In the genomic region with DNA sequence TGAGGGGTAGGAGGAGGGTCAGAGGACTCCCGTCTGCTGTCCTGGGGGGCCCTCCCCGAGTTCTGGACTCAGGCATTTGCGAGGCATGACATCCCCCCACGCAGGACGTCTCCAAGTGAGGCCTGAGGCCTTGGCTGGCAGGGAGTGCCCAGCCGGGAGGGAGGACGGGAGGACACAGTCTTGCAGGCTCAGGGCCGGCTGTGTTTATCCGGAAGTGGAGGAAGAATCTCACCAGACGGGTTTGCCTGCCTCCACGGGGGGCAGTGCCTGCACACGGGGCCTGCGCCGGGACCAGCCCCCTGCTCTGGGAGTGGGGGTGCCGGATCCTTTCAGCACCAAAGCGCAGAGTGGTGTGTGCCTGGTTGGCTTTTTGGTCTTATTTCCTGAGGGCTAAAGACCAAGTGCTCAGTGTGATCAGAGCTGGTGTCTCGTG, we compare ENCODE assay signal across 9 cellular contexts. TPM values are rescaled to one million over a fixed set of nuclear protein-coding genes. Genes with fewer than 3 reads are reported as not detected.
DNase-seq lines count a peak whose midpoint lies in the region; ATAC-seq and TF ChIP-seq lines count a peak whose summit lies in the region.
"Had no signal": no experiment of that assay in that cellular context is flagged by ENCODE, and none has a peak within 500 bp of the region (broad histone marks: within the 10 kb centered on the region; RNA-seq: fewer than 3 reads in every experiment).

No MANE protein-coding gene starts in this region.

- peaks cover 11% of the 10 kb centered on the region for H3K36me3 ChIP-seq in iPS-15b (ENCODE audit: control insufficient read depth, insufficient read depth, low read length)
- no peaks in the 10 kb centered on the region for H3K36me3 ChIP-seq in smooth muscle cell (ENCODE audit: low read depth)

- DNase-seq in HFFc6 (no peak), smooth muscle cell (lab: John Stamatoyannopoulos, UW; ENCODE audit: unreplicated experiment) (no peak), EL (no peak), GOT3 (lab: John Stamatoyannopoulos, UW) (no peak), KG1 (lab: John Stamatoyannopoulos, UW) (no peak)
- DNase-seq in activated CD8-positive, alpha-beta T cell treated with anti-CD3 and anti-CD28 coated beads, Interleukin-2, amount 10 ng/mL, durations not matched to agents 7 days and 5 days, result no peak

- H3K27me3 Mint-ChIP-seq in HFFc6 (ENCODE audit: insufficient read depth), result no peaks in the 10 kb centered on the region
- H3K27me3 Mint-ChIP-seq in activated CD8-positive, alpha-beta T cell treated with anti-CD3 and anti-CD28 coated beads, Interleukin-2, amount 10 ng/mL, durations not matched to agents 7 days and 5 days (ENCODE audit: low read depth), result no peaks in the 10 kb centered on the region

- H3K9ac ChIP-seq in iPS-15b (ENCODE audit: low read depth, low read length) (peak overlapping the region; percentile 60), smooth muscle cell (ENCODE audit: low read depth) (no peak overlapping the region)

- POLR2A ChIA-PET in activated CD8-positive, alpha-beta T cell treated with anti-CD3 and anti-CD28 coated beads, Interleukin-2, amount 10 ng/mL, durations not matched to agents 7 days and 5 days (lab: Charles Lee), result no interaction called here

- H4K20me1 ChIP-seq in smooth muscle cell (ENCODE audit: low read depth), result peaks cover 46% of the 10 kb centered on the region

- H3K27ac ChIP-seq in smooth muscle cell (ENCODE audit: low read depth), result peak overlapping the region; percentile 67
- H3K27ac ChIP-seq: thoracic aorta had no signal

- H3K4me1 ChIP-seq in iPS-15b (ENCODE audit: control insufficient read depth, insufficient read depth, low read length) (no peaks in the 10 kb centered on the region), smooth muscle cell (ENCODE audit: low read depth) (peaks cover 27% of the 10 kb centered on the region)

- H3K36me3 Mint-ChIP-seq in HFFc6 (ENCODE audit: low read depth), result 0 out of 2 replicates have a peak, but pooled peaks cover 5% of the 10 kb centered on the region
- peaks cover 12% of the 10 kb centered on the region for H3K36me3 Mint-ChIP-seq in activated CD8-positive, alpha-beta T cell treated with anti-CD3 and anti-CD28 coated beads, Interleukin-2, amount 10 ng/mL, durations not matched to agents 7 days and 5 days (ENCODE audit: low read depth)

- 23% methylated on average over 13 of the region's 17 CpGs for WGBS in smooth muscle cell (ENCODE audit: low lambda C conversion rate)

- H3K4me3 Mint-ChIP-seq in HFFc6, result no peak overlapping the region
- peak overlapping the region; percentile 40 for H3K4me3 Mint-ChIP-seq in activated CD8-positive, alpha-beta T cell treated with anti-CD3 and anti-CD28 coated beads, Interleukin-2, amount 10 ng/mL, durations not matched to agents 7 days and 5 days

- H3K9me3 ChIP-seq in iPS-15b (ENCODE audit: control insufficient read depth, insufficient read depth, low read length) (no peaks in the 10 kb centered on the region), smooth muscle cell (replicated peaks; ENCODE audit: low read depth) (no peaks in the 10 kb centered on the region)
- H3K9me3 ChIP-seq: thoracic aorta had no signal

- no peaks in the 10 kb centered on the region for H3K4me1 Mint-ChIP-seq in HFFc6 (ENCODE audit: low read depth)
- H3K4me1 Mint-ChIP-seq in activated CD8-positive, alpha-beta T cell treated with anti-CD3 and anti-CD28 coated beads, Interleukin-2, amount 10 ng/mL, durations not matched to agents 7 days and 5 days (ENCODE audit: low read depth), result peaks cover 14% of the 10 kb centered on the region

- no peaks in the 10 kb centered on the region for H3K9me3 Mint-ChIP-seq in HFFc6
- H3K9me3 Mint-ChIP-seq in activated CD8-positive, alpha-beta T cell treated with anti-CD3 and anti-CD28 coated beads, Interleukin-2, amount 10 ng/mL, durations not matched to agents 7 days and 5 days (ENCODE audit: insufficient read depth), result no peaks in the 10 kb centered on the region

- peak overlapping the region; percentile 72 for H3K4me2 ChIP-seq in smooth muscle cell

- peaks cover 11% of the 10 kb centered on the region for H3F3A ChIP-seq in smooth muscle cell (ENCODE audit: low read depth)

- H3K4me3 ChIP-seq in iPS-15b (ENCODE audit: low read depth, low read length) (no peak overlapping the region), smooth muscle cell (no peak overlapping the region)
- H3K4me3 ChIP-seq: thoracic aorta had no signal

- no peak overlapping the region for H2AFZ ChIP-seq in smooth muscle cell (ENCODE audit: low read depth)

- peaks cover 22% of the 10 kb centered on the region for H3K79me2 ChIP-seq in smooth muscle cell (ENCODE audit: low read depth)

- ATAC-seq in activated CD8-positive, alpha-beta T cell treated with anti-CD3 and anti-CD28 coated beads, Interleukin-2, amount 10 ng/mL, durations not matched to agents 7 days and 5 days, result peak; percentile 31
- no peak for ATAC-seq in GM18909 (IDR thresholded peaks at IDR 0.05; ENCODE audit: poor library complexity, unreplicated experiment)

- peak overlapping the region; percentile 28; the same call in 1 of the 2 replicates for H3K27ac Mint-ChIP-seq in HFFc6
- H3K27ac Mint-ChIP-seq in activated CD8-positive, alpha-beta T cell treated with anti-CD3 and anti-CD28 coated beads, Interleukin-2, amount 10 ng/mL, durations not matched to agents 7 days and 5 days, result peak overlapping the region; percentile 77

- TF ChIP-seq CTCF in HFFc6 (IDR thresholded peaks at IDR 0.05) (no peak), smooth muscle cell (IDR thresholded peaks at IDR 0.05; ENCODE audit: borderline replicate concordance, insufficient read depth, poor library complexity, severe bottlenecking) (no peak)

- CTCF ChIA-PET in activated CD8-positive, alpha-beta T cell treated with anti-CD3 and anti-CD28 coated beads, Interleukin-2, amount 10 ng/mL, durations not matched to agents 7 days and 5 days (lab: Charles Lee), result interaction anchor here (0.7 kb wide), 1 partner anchor 20 kb away, joined by 4 read pairs; no protein-coding TSS in a partner anchor

- H3K27me3 ChIP-seq in iPS-15b (ENCODE audit: control insufficient read depth, insufficient read depth, low read length) (no peaks in the 10 kb centered on the region), smooth muscle cell (ENCODE audit: low read depth) (no peaks in the 10 kb centered on the region)

RNA-seq across cellular contexts. Expression of a gene that starts 10.9 kb away (rescaled TPM):
- total RNA-seq in HFFc6 (2021; fragmentation: NEBNext Ultra II Directional; extraction: Animal tissue kit (Norgen Biotek cat#: 25700)), result 1 to 10 TPM; 4.1 to 6.3 (median 4.7) TPM
- 10 to 100 TPM; 15.0 to 15.7 TPM for total RNA-seq in activated CD8-positive, alpha-beta T cell treated with anti-CD3 and anti-CD28 coated beads, Interleukin-2, amount 10 ng/mL, durations not matched to agents 7 days and 5 days
- total RNA-seq in smooth muscle cell, result 6.9 and 13.2 TPM in 2 replicates
- 8.3 and 9.3 TPM in 2 replicates for polyA plus RNA-seq in smooth muscle cell
